21 cellular contexts compared by ENCODE assay signal in the genomic region with DNA sequence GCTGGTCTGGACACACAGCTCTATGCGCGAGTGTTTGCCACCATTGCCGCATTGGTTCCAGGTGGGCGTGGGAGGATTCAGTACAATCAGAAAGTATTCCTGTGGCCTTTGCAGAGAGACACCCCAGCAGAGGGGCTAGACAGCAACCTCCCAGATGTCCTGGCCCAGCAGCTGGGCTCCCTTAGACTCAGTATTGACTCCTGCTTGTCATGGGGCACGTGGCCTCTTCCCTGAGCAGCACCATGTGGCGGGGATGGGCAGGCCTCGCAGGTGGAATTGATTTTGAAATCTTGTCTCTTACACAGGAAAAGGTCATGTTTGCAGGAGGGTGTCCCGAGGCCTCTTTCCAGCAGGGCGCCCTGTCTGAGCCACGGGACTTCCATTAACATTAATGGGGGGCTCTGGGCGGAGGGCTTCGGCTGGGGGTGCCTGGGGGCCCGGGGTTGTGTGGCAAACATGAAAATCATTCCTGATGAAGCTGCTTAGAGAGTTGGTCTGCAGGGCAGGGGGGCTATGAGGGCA.
DNase-seq lines count a peak whose midpoint lies in the region; ATAC-seq and TF ChIP-seq lines count a peak whose summit lies in the region.
"Had no signal": no experiment of that assay in that cellular context is flagged by ENCODE, and none has a peak within 500 bp of the region (broad histone marks: within the 10 kb centered on the region; RNA-seq: fewer than 3 reads in every experiment).

No MANE protein-coding gene starts in this region.

- H3K4me3 Mint-ChIP-seq in activated T-cell treated with anti-CD3 and anti-CD28 coated beads, Interleukin-2, amount 50 U/mL, for 72 hours: no peak overlapping the region
- H3K4me3 Mint-ChIP-seq: activated naive CD8-positive, alpha-beta T cell; effector memory CD8-positive, alpha-beta T cell; T-helper 17 cell had no signal

- no peak for TF ChIP-seq EP300 in suprapubic skin (IDR thresholded peaks at IDR 0.05)

- DNase-seq in activated T-cell treated with anti-CD3 and anti-CD28 coated beads, Interleukin-2, amount 50 U/mL, for 1 hour: peak; percentile 9
- no peak for DNase-seq in activated T-cell treated with anti-CD3 and anti-CD28 coated beads, Interleukin-2, amount 50 U/mL, for 72 hours
- peak; percentile 3 for DNase-seq in NCI-H69 (lab: John Stamatoyannopoulos, UW)
- DNase-seq in right lobe of liver: peak; percentile 69 to 91 (median 90)
- peak; percentile 54 to 64 for DNase-seq in suprapubic skin (ENCODE audit: low spot score in 2 of 2)
- DNase-seq in NCI-H2029 (lab: John Stamatoyannopoulos, UW): no peak
- no peak for DNase-seq in NCI-H2107 treated with DMSO at 0.1 percent for 48 hours (lab: John Stamatoyannopoulos, UW; ENCODE audit: unreplicated experiment)
- no peak for DNase-seq in SJCRH30
- DNase-seq: ACHN; activated CD4-positive, alpha-beta T cell treated with anti-CD3 and anti-CD28 coated beads, Interleukin-2, amount 50 U/mL, for 1 hour; C1 segment of cervical spinal cord; effector memory CD8-positive, alpha-beta T cell; esophagus squamous epithelium; gastrocnemius medialis; GM23248; hypothalamus; NCI-H2081 treated with DMSO at 0.1 percent for 48 hours; stimulated activated CD4-positive, alpha-beta T cell treated with anti-CD3 and anti-CD28 coated beads, Interleukin-12 subunit alpha, Interleukin-12 subunit beta, amount 100 ng/mL, for 4 hours; T-helper 17 cell had no signal

- no peak for TF ChIP-seq CTCF in right lobe of liver (IDR thresholded peaks at IDR 0.05)
- TF ChIP-seq CTCF in suprapubic skin (IDR thresholded peaks at IDR 0.05): no peak

- H3K4me1 Mint-ChIP-seq in activated T-cell treated with anti-CD3 and anti-CD28 coated beads, Interleukin-2, amount 50 U/mL, for 72 hours (ENCODE audit: low read depth): no peaks in the 10 kb centered on the region

- no peaks in the 10 kb centered on the region for H3K27me3 Mint-ChIP-seq in activated T-cell treated with anti-CD3 and anti-CD28 coated beads, Interleukin-2, amount 50 U/mL, for 72 hours (ENCODE audit: low read depth)
- H3K27me3 Mint-ChIP-seq: activated naive CD8-positive, alpha-beta T cell; T-helper 17 cell had no signal

- no peaks in the 10 kb centered on the region for H3K36me3 Mint-ChIP-seq in activated T-cell treated with anti-CD3 and anti-CD28 coated beads, Interleukin-2, amount 50 U/mL, for 72 hours (ENCODE audit: insufficient read depth in 2 of 2)
- H3K36me3 Mint-ChIP-seq: activated naive CD8-positive, alpha-beta T cell had no signal

- H3K4me1 ChIP-seq in right lobe of liver (peaks cover 0 to 10% (median 4%) of the 10 kb centered on the region in 4 donors), suprapubic skin (no peaks in the 10 kb centered on the region), SJCRH30 (no peaks in the 10 kb centered on the region)
- H3K4me1 ChIP-seq: esophagus squamous epithelium, gastrocnemius medialis had no signal

- WGBS in right lobe of liver (ENCODE audit: insufficient coverage, low coverage, low lambda C conversion rate, missing lambda C conversion rate): 100% methylated on average over 4 of the region's 13 CpGs
- 77% methylated on average over 13 of the region's 13 CpGs for WGBS in suprapubic skin

- intact Hi-C loops in right lobe of liver (cut with DNase I): no loop called here

- no peak for TF ChIP-seq POLR2A in right lobe of liver (IDR thresholded peaks at IDR 0.05)
- TF ChIP-seq POLR2A in suprapubic skin (IDR thresholded peaks at IDR 0.05): no peak

- H3K27ac ChIP-seq in right lobe of liver (peak overlapping the region in 1 of 3 donors; percentile 24), suprapubic skin (no peak overlapping the region), SJCRH30 (no peak overlapping the region)
- H3K27ac ChIP-seq: esophagus squamous epithelium, gastrocnemius medialis, GM23248, neutrophil had no signal

- no peak overlapping the region for H3K27ac Mint-ChIP-seq in activated T-cell treated with anti-CD3 and anti-CD28 coated beads, Interleukin-2, amount 50 U/mL, for 72 hours
- H3K27ac Mint-ChIP-seq: activated naive CD8-positive, alpha-beta T cell; effector memory CD8-positive, alpha-beta T cell; T-helper 17 cell had no signal

- H3K9me3 ChIP-seq in right lobe of liver (no peaks in the 10 kb centered on the region), suprapubic skin (no peaks in the 10 kb centered on the region), SJCRH30 (replicated peaks) (no peaks in the 10 kb centered on the region)
- H3K9me3 ChIP-seq: esophagus squamous epithelium, gastrocnemius medialis, neutrophil had no signal

- H3K9me3 Mint-ChIP-seq in activated T-cell treated with anti-CD3 and anti-CD28 coated beads, Interleukin-2, amount 50 U/mL, for 72 hours: no peaks in the 10 kb centered on the region
- H3K9me3 Mint-ChIP-seq: effector memory CD8-positive, alpha-beta T cell had no signal

- H3K36me3 ChIP-seq in right lobe of liver (no peaks in the 10 kb centered on the region), suprapubic skin (no peaks in the 10 kb centered on the region), SJCRH30 (no peaks in the 10 kb centered on the region)
- H3K36me3 ChIP-seq: esophagus squamous epithelium, gastrocnemius medialis, neutrophil had no signal

- H3K4me3 ChIP-seq in right lobe of liver (no peak overlapping the region), suprapubic skin (no peak overlapping the region), SJCRH30 (no peak overlapping the region)
- H3K4me3 ChIP-seq: esophagus squamous epithelium, gastrocnemius medialis, GM23248 had no signal

- H3K27me3 ChIP-seq in right lobe of liver (no peaks in the 10 kb centered on the region), suprapubic skin (peaks cover 4% of the 10 kb centered on the region), SJCRH30 (no peaks in the 10 kb centered on the region)
- H3K27me3 ChIP-seq: gastrocnemius medialis had no signal

- ATAC-seq in activated T-cell treated with anti-CD3 and anti-CD28 coated beads, Interleukin-2, amount 50 U/mL, for 72 hours (replicated peaks in 1 of 2): no peak
- peak; percentile 89 to 96 (median 93) for ATAC-seq in right lobe of liver
- ATAC-seq: effector memory CD8-positive, alpha-beta T cell; gastrocnemius medialis; T-helper 17 cell had no signal

Comparison
In these comparisons a context has a peak if more than half of its experiments do, and no peak if none do; other contexts are left out.
1. DNase-seq: peak in activated T-cell treated with anti-CD3 and anti-CD28 coated beads, Interleukin-2, amount 50 U/mL, for 1 hour (single experiment), NCI-H69 (single experiment), right lobe of liver (3 of 3) and suprapubic skin (2 of 2); none in activated T-cell treated with anti-CD3 and anti-CD28 coated beads, Interleukin-2, amount 50 U/mL, for 72 hours (0 of 2), NCI-H2029 (single experiment), NCI-H2107 treated with DMSO at 0.1 percent for 48 hours (single experiment) and SJCRH30 (0 of 2).
2. ATAC-seq: peak in right lobe of liver (4 of 4); none in activated T-cell treated with anti-CD3 and anti-CD28 coated beads, Interleukin-2, amount 50 U/mL, for 72 hours (0 of 2).